In genomic region chr6:15409301-15410125, GRCh38 we compare ENCODE assay signal across 17 cellular contexts.
DNase-seq lines count a peak whose midpoint lies in the region; ATAC-seq and TF ChIP-seq lines count a peak whose summit lies in the region.
"Had no signal": no experiment of that assay in that cellular context is flagged by ENCODE, and none has a peak within 500 bp of the region (broad histone marks: within the 10 kb centered on the region; RNA-seq: fewer than 3 reads in every experiment).

No MANE protein-coding gene starts in this region.

- peak overlapping the region; percentile 22 for H3K27ac Mint-ChIP-seq in CD4-positive, alpha-beta T cell
- peak overlapping the region; percentile 65 for H3K27ac Mint-ChIP-seq in endodermal cell

- peaks cover 88% of the 10 kb centered on the region for H3K4me1 Mint-ChIP-seq in CD4-positive, alpha-beta T cell (ENCODE audit: low read depth)
- H3K4me1 Mint-ChIP-seq in endodermal cell, result peaks cover 88% of the 10 kb centered on the region

- no peak overlapping the region for H3K4me3 Mint-ChIP-seq in CD4-positive, alpha-beta T cell
- H3K4me3 Mint-ChIP-seq in endodermal cell, result peak overlapping the region; percentile 44
- H3K4me3 Mint-ChIP-seq: effector memory CD8-positive, alpha-beta T cell had no signal

- H3K36me3 ChIP-seq in endodermal cell (ENCODE audit: control insufficient read depth, insufficient read depth, low read length), result peaks cover 4% of the 10 kb centered on the region
- H3K36me3 ChIP-seq: right atrium auricular region, transverse colon had no signal

- H3K4me1 ChIP-seq in endodermal cell (ENCODE audit: control insufficient read depth, insufficient read depth, low read length), result peaks cover 31% of the 10 kb centered on the region

- H3K36me3 Mint-ChIP-seq in CD4-positive, alpha-beta T cell (ENCODE audit: low read depth), result peaks cover 43% of the 10 kb centered on the region
- H3K36me3 Mint-ChIP-seq in endodermal cell (ENCODE audit: low read depth), result peaks cover 14% of the 10 kb centered on the region

- H3K27ac ChIP-seq in CD4-positive, alpha-beta T cell (ENCODE audit: low read depth, low read length), result no peak overlapping the region
- no peak overlapping the region for H3K27ac ChIP-seq in endodermal cell (ENCODE audit: low read depth, low read length)
- H3K27ac ChIP-seq: right atrium auricular region, transverse colon had no signal

- 60 to 77% methylated on average over 5 to 6 of the region's 6 CpGs for WGBS in endodermal cell (ENCODE audit: insufficient coverage in 1 of 2, insufficient read length in 1 of 2), 2 experiments
- 77 to 81% methylated on average over 6 of the region's 6 CpGs for WGBS in lower leg skin, 2 donors

- H3K4me3 ChIP-seq in endodermal cell (ENCODE audit: low read length) (peak overlapping the region; percentile 74), foreskin fibroblast (ENCODE audit: low read depth in 1 of 2, low read length in 2 of 2) (no peak overlapping the region), lower leg skin (ENCODE audit: low read depth, poor library complexity, severe bottlenecking) (no peak overlapping the region)
- H3K4me3 ChIP-seq: lung, right atrium auricular region, transverse colon had no signal

- H3K27me3 Mint-ChIP-seq in CD4-positive, alpha-beta T cell, result no peaks in the 10 kb centered on the region
- H3K27me3 Mint-ChIP-seq in endodermal cell (ENCODE audit: insufficient read depth), result no peaks in the 10 kb centered on the region
- H3K27me3 Mint-ChIP-seq: effector memory CD8-positive, alpha-beta T cell had no signal

- CTCF ChIA-PET in CD4-positive, alpha-beta T cell (lab: Charles Lee), result no interaction called here

- ATAC-seq in CD4-positive, alpha-beta T cell (ENCODE audit: poor library complexity), result no peak
- ATAC-seq: effector memory CD8-positive, alpha-beta T cell had no signal

- no peak overlapping the region for H3K9ac ChIP-seq in endodermal cell (ENCODE audit: extremely low read depth, low read length, poor library complexity, severe bottlenecking)

- POLR2A ChIA-PET in CD4-positive, alpha-beta T cell (lab: Charles Lee), result interaction anchor here (1.0 to 2.5 kb wide), 2 partner anchors 12 to 161 kb away, joined by 3 to 5 read pairs; no protein-coding TSS in a partner anchor

- DNase-seq in NCI-H2029 (lab: John Stamatoyannopoulos, UW) (peak; percentile 33), NCI-H2029 treated with DMSO at 0.1 percent for 48 hours (lab: John Stamatoyannopoulos, UW) (no peak), OCI-M1 (lab: John Stamatoyannopoulos, UW) (peak; percentile 92), endodermal cell (no peak), foreskin fibroblast (no peak), OCI-M2 (lab: John Stamatoyannopoulos, UW; ENCODE audit: unreplicated experiment) (no peak), lower leg skin (ENCODE audit: low spot score in 2 of 2) (no peak)
- no peak for DNase-seq in CD4-positive, alpha-beta T cell
- DNase-seq: caudate nucleus; effector memory CD8-positive, alpha-beta T cell; NCI-H1092; NCI-H226; stimulated activated CD4-positive, alpha-beta T cell treated with anti-CD3 and anti-CD28 coated beads, Interleukin-2, amount 100 ng/mL, for 24 hours; SW 1271; transverse colon had no signal

- no peak for TF ChIP-seq CTCF in CD4-positive, alpha-beta T cell (IDR thresholded peaks at IDR 0.05)
- no peak for TF ChIP-seq CTCF in endodermal cell (conservative IDR thresholded peaks at IDR 0.05)
- TF ChIP-seq CTCF in foreskin fibroblast (IDR thresholded peaks at IDR 0.05; ENCODE audit: low read depth, low read length), result no peak
- no peak for TF ChIP-seq CTCF in lower leg skin (IDR thresholded peaks at IDR 0.05)

- H3K27me3 ChIP-seq in CD4-positive, alpha-beta T cell (ENCODE audit: control insufficient read depth, insufficient read depth, low read length), result no peaks in the 10 kb centered on the region
- no peaks in the 10 kb centered on the region for H3K27me3 ChIP-seq in endodermal cell (ENCODE audit: control insufficient read depth, insufficient read depth, low read length, poor library complexity, severe bottlenecking)
- H3K27me3 ChIP-seq: right atrium auricular region, transverse colon had no signal

- intact Hi-C loops in CD4-positive, alpha-beta T cell (cut with DNase I, micrococcal nuclease), result no loop called here
- intact Hi-C loops in lower leg skin (cut with DNase I; ENCODE audit: low total_unique reads), result no loop called here

- no peaks in the 10 kb centered on the region for H3K9me3 Mint-ChIP-seq in CD4-positive, alpha-beta T cell
- H3K9me3 Mint-ChIP-seq in endodermal cell, result peaks cover 3% of the 10 kb centered on the region
- H3K9me3 Mint-ChIP-seq: effector memory CD8-positive, alpha-beta T cell had no signal

- H3K9me3 ChIP-seq in CD4-positive, alpha-beta T cell (ENCODE audit: control insufficient read depth, low read length), result no peaks in the 10 kb centered on the region
- H3K9me3 ChIP-seq in endodermal cell (ENCODE audit: control insufficient read depth, low read length), result no peaks in the 10 kb centered on the region
- H3K9me3 ChIP-seq: right atrium auricular region, transverse colon had no signal

- TF ChIP-seq POLR2A in lower leg skin (IDR thresholded peaks at IDR 0.05), result no peak

Comparison
In these comparisons a context has a peak if more than half of its experiments do, and no peak if none do; other contexts are left out.
1. DNase-seq: peak in NCI-H2029 (single experiment) and OCI-M1 (single experiment); none in NCI-H2029 treated with DMSO at 0.1 percent for 48 hours (single experiment), CD4-positive, alpha-beta T cell (0 of 10), endodermal cell (single experiment), foreskin fibroblast (0 of 2), OCI-M2 (single experiment) and lower leg skin (0 of 2).